In the genomic region with DNA sequence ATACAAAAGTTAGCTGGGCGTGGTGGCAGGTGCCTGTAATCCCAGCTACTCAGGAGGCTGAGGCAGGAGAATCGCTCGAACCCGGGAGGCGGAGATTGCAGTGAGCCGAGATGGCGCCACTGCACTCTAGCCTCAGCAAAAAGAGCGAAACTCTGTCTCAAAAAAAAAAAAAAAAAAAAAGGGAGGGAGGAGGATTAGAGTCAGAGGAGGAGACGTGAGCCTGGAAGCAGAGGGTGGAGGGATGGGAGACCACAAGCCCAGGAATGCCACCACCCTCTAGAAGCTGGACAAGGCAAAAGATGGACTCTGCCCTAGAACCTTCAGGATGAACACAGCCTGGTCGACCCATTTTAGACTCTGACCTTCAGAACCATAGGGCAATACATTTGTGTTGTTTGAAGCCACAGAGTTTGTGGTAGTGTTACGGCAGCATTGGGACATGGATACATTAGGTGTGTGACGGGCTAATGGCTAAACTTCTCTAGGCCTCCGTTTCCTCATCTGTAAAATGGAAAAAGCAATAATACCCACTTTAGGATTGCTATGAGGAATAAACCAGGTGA, we compare ENCODE assay signal across 1 cellular context.
A peak's percentile ranks its signal among the peaks of the same experiment; 100 is the strongest.
TF ChIP-seq lines count a peak whose summit lies in the region.

No MANE protein-coding gene starts in this region.

TF ChIP-seq in liver, 16 proteins besides CTCF, POLR2A, EP300 and RAD21:
- no peak for TF ChIP-seq FOXA2 (IDR thresholded peaks at IDR 0.05)
- no peak for TF ChIP-seq TAF1 (conservative IDR thresholded peaks at IDR 0.05)
- TF ChIP-seq, protein P1, sequence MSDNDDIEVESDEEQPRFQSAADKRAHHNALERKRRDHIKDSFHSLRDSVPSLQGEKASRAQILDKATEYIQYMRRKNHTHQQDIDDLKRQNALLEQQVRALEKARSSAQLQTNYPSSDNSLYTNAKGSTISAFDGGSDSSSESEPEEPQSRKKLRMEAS (IDR thresholded peaks at IDR 0.05), result no peak
- TF ChIP-seq YY1 (IDR thresholded peaks at IDR 0.05), result no peak
- TF ChIP-seq GABPA (IDR thresholded peaks at IDR 0.05 in 1 of 2, conservative IDR thresholded peaks at IDR 0.05 in 1 of 2), result no peak
- no peak for TF ChIP-seq JUND (IDR thresholded peaks at IDR 0.05)
- TF ChIP-seq HNF4G (IDR thresholded peaks at IDR 0.05), result peak; percentile 34
- no peak for TF ChIP-seq SP1 (IDR thresholded peaks at IDR 0.05)
- no peak for TF ChIP-seq EGR1 (IDR thresholded peaks at IDR 0.05; ENCODE audit: low read depth in 2 of 2)
- TF ChIP-seq ATF3 (IDR thresholded peaks at IDR 0.05), result no peak
- peak; percentile 53 to 82 for TF ChIP-seq HNF4A (conservative IDR thresholded peaks at IDR 0.05)
